In the genomic region with DNA sequence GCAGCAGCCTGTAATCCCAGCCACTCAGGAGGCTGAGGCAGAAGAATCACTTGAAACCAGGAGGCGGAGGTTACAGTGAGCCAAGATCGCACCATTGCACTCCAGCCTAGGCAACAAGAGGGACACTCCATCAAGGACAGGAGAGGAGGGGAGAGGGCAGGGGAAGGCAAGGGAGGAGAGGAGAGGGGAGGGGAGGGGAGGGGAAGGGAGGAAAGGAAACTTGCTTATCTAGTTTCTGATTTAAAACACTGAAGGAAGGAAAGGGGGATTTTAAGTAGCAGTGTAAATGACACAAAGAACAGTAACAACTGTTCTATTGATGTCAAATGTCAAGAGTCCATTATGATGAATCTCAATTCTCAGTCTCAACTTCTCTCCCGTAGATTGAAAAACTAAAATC, we compare ENCODE assay signal across 1 cellular context.
TF ChIP-seq lines count a peak whose summit lies in the region.

No MANE protein-coding gene starts in this region.

TF ChIP-seq in K562, 482 proteins besides CTCF, POLR2A, EP300 and RAD21:
- TF ChIP-seq KDM1A (IDR thresholded peaks at IDR 0.05) (peak in 1 of 2 experiments; percentile 25; a peak in 1 of 4 replicates), TCF3 (CRISPR knock-in tag; IDR thresholded peaks at IDR 0.05) (no peak), RCOR1 (IDR thresholded peaks at IDR 0.05; ENCODE audit: borderline replicate concordance in 1 of 2, low read depth in 2 of 2, low read length in 2 of 2) (0 out of 4 replicates have a peak, but pooled peaks of 1 of the 2 experiments have one; percentile 22), NCOA4 (IDR thresholded peaks at IDR 0.05; ENCODE audit: partially characterized antibody) (no peak), XRCC3 (IDR thresholded peaks at IDR 0.05) (no peak), MBD1 (CRISPR knock-in tag; IDR thresholded peaks at IDR 0.05) (no peak), EHMT2 (IDR thresholded peaks at IDR 0.05) (peak; percentile 25; the same call in 1 of the 2 replicates), ATF1 (CRISPR knock-in tag; IDR thresholded peaks at IDR 0.05) (no peak), ATF1 (tag; IDR thresholded peaks at IDR 0.05) (no peak), ARID1B (IDR thresholded peaks at IDR 0.05) (peak; percentile 24; the same call in 1 of the 2 replicates), ZSCAN32 (CRISPR knock-in tag; IDR thresholded peaks at IDR 0.05) (no peak), SMAD1 (IDR thresholded peaks at IDR 0.05; ENCODE audit: low read depth, low read length, partially characterized antibody) (no peak), HNRNPLL (IDR thresholded peaks at IDR 0.05; ENCODE audit: low read depth, low read length, poor library complexity, severe bottlenecking) (no peak), SFPQ (IDR thresholded peaks at IDR 0.05; ENCODE audit: low read depth, low read length) (no peak), ESRRA (IDR thresholded peaks at IDR 0.05; ENCODE audit: borderline replicate concordance, low read depth) (no peak), HNRNPK (IDR thresholded peaks at IDR 0.05; ENCODE audit: low read depth, low read length, poor library complexity, severe bottlenecking) (peak; percentile 68), BRCA1 (IDR thresholded peaks at IDR 0.05) (no peak), BRCA1 (CRISPR knock-in tag; IDR thresholded peaks at IDR 0.05) (no peak), ZNF174 (CRISPR knock-in tag; IDR thresholded peaks at IDR 0.05) (no peak), E2F4 (CRISPR knock-in tag; IDR thresholded peaks at IDR 0.05; ENCODE audit: low read depth) (no peak), ZNF512 (tag; IDR thresholded peaks at IDR 0.05) (peak; percentile 42; the same call in 1 of the 2 replicates), PRMT5 (CRISPR knock-in tag; IDR thresholded peaks at IDR 0.05) (no peak)
- TF ChIP-seq, protein P1, sequence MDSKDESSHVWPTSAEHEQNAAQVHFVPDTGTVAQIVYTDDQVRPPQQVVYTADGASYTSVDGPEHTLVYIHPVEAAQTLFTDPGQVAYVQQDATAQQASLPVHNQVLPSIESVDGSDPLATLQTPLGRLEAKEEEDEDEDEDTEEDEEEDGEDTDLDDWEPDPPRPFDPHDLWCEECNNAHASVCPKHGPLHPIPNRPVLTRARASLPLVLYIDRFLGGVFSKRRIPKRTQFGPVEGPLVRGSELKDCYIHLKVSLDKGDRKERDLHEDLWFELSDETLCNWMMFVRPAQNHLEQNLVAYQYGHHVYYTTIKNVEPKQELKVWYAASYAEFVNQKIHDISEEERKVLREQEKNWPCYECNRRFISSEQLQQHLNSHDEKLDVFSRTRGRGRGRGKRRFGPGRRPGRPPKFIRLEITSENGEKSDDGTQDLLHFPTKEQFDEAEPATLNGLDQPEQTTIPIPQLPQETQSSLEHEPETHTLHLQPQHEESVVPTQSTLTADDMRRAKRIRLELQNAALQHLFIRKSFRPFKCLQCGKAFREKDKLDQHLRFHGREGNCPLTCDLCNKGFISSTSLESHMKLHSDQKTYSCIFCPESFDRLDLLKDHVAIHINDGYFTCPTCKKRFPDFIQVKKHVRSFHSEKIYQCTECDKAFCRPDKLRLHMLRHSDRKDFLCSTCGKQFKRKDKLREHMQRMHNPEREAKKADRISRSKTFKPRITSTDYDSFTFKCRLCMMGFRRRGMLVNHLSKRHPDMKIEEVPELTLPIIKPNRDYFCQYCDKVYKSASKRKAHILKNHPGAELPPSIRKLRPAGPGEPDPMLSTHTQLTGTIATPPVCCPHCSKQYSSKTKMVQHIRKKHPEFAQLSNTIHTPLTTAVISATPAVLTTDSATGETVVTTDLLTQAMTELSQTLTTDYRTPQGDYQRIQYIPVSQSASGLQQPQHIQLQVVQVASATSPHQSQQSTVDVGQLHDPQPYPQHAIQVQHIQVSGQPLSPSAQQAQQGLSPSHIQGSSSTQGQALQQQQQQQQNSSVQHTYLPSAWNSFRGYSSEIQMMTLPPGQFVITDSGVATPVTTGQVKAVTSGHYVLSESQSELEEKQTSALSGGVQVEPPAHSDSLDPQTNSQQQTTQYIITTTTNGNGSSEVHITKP (IDR thresholded peaks at IDR 0.05; ENCODE audit: partially characterized antibody), result peak; percentile 72
